14 cellular contexts compared by ENCODE assay signal in the genomic region with DNA sequence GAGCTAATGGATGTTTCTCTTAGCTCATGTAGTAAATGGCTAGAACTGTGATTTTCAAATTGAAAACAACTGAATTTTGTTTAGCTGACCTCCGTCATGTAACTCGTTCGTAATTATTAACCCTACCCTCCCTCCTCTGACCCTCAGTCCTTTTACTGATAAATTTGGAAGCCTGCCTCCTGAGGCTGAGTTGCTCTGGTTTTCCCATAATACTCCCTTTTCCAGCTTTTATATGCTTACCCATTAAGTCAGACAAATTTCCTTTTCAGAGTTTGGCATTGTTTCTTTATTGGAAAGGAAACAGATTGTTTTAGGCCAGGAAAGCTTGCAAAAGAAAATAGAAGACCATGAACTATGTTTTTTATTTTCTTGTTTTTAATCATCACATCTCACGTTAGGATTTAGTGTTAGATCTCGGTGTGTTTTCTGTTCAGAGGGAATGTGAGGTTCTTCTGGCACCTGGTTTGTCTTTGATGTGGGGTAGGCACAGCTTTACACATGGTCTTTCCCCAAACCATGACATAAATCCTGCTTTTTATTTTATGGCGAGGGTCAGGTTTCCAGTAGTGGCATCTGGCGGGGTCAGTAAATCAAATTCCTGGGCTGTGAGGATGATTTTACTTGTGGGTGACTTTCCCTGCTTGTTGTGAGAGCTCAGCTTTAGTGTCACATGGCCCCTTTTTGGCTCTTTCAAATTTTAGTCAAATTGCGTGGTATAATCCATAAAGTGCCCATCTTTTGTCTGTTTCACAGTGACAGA. TPM values are rescaled to one million over a fixed set of nuclear protein-coding genes. Genes with fewer than 3 reads are reported as not detected.
DNase-seq lines count a peak whose midpoint lies in the region; ATAC-seq and TF ChIP-seq lines count a peak whose summit lies in the region.
"Had no signal": no experiment of that assay in that cellular context is flagged by ENCODE, and none has a peak within 500 bp of the region (broad histone marks: within the 10 kb centered on the region; RNA-seq: fewer than 3 reads in every experiment).

No MANE protein-coding gene starts in this region.

- no peaks in the 10 kb centered on the region for H3K27me3 ChIP-seq in osteoblast (ENCODE audit: insufficient read depth, low read length)

- peak overlapping the region; percentile 3 for H3K27ac ChIP-seq in osteoblast (ENCODE audit: low read depth, low read length)

- H3K4me3 ChIP-seq in AG10803 (ENCODE audit: low read length), result peak overlapping the region; percentile 26
- no peak overlapping the region for H3K4me3 ChIP-seq in osteoblast (ENCODE audit: insufficient read depth, low read length)

- H3K4me1 ChIP-seq in osteoblast (ENCODE audit: insufficient read depth, low read length), result peaks cover 27% of the 10 kb centered on the region

- H2AFZ ChIP-seq in osteoblast (ENCODE audit: low read length), result peak overlapping the region; percentile 9

- H3K4me2 ChIP-seq in osteoblast (ENCODE audit: insufficient read depth, low read length), result peak overlapping the region; percentile 43

- DNase-seq in AG10803 (ENCODE audit: low read depth) (peak; percentile 50), NCI-H526 treated with DMSO at 0.1 percent for 48 hours (lab: John Stamatoyannopoulos, UW) (peak; percentile 19), fibroblast of peridontal ligament (ENCODE audit: extremely low read depth) (peak; percentile 36), osteoblast (ENCODE audit: insufficient read length, low spot score, missing footprints) (no peak), NCI-H1417 treated with DMSO at 0.1 percent for 48 hours (lab: John Stamatoyannopoulos, UW) (no peak)
- DNase-seq: activated CD4-positive, alpha-beta memory T cell treated with anti-CD3 and anti-CD28 coated beads, Interleukin-2, amount 10 ng/mL, durations not matched to agents 7 days and 5 days; activated effector memory CD4-positive, alpha-beta T cell treated with Interleukin-2 at 50 U/mL for 16 hours; Caco-2; effector CD8-positive, alpha-beta T cell; kidney glomerular epithelial cell; NCI-H1417 had no signal

- ATAC-seq in GM18868 (IDR thresholded peaks at IDR 0.05; ENCODE audit: unreplicated experiment) (no peak), HG03565 (IDR thresholded peaks at IDR 0.05; ENCODE audit: unreplicated experiment) (no peak), GM21576 (IDR thresholded peaks at IDR 0.05; ENCODE audit: unreplicated experiment) (no peak)

- TF ChIP-seq CTCF in AG10803 (conservative IDR thresholded peaks at IDR 0.05; ENCODE audit: low read length), result no peak
- TF ChIP-seq CTCF in osteoblast (IDR thresholded peaks at IDR 0.05; ENCODE audit: extremely low read depth, low read depth, low read length), result no peak

- H3K9me3 ChIP-seq in osteoblast (ENCODE audit: low read depth, low read length), result no peaks in the 10 kb centered on the region
- H3K9me3 ChIP-seq: Caco-2 had no signal

- peaks cover 72% of the 10 kb centered on the region for H3K79me2 ChIP-seq in osteoblast (ENCODE audit: insufficient read depth, low read length)

- no peaks in the 10 kb centered on the region for H3K36me3 ChIP-seq in osteoblast (ENCODE audit: insufficient read depth, low read length)

- no peaks in the 10 kb centered on the region for H4K20me1 ChIP-seq in osteoblast (ENCODE audit: insufficient read depth, low read length)

RNA-seq across cellular contexts. Expression of a gene that starts 24.5 kb away (rescaled TPM):
- total RNA-seq in osteoblast, result 13.0 and 25.6 TPM in 2 replicates
- total RNA-seq: activated CD4-positive, alpha-beta memory T cell treated with anti-CD3 and anti-CD28 coated beads, Interleukin-2, amount 10 ng/mL, durations not matched to agents 7 days and 5 days had no signal

Comparison
In these comparisons a context has a peak if more than half of its experiments do, and no peak if none do; other contexts are left out.
1. DNase-seq: peak in AG10803 (single experiment), NCI-H526 treated with DMSO at 0.1 percent for 48 hours (single experiment) and fibroblast of peridontal ligament (single experiment); none in osteoblast (single experiment) and NCI-H1417 treated with DMSO at 0.1 percent for 48 hours (single experiment).